9 cellular contexts compared by ENCODE assay signal in genomic region chr6:142913036-142913510, GRCh38.
DNase-seq lines count a peak whose midpoint lies in the region; ATAC-seq and TF ChIP-seq lines count a peak whose summit lies in the region.
"Had no signal": no experiment of that assay in that cellular context is flagged by ENCODE, and none has a peak within 500 bp of the region (broad histone marks: within the 10 kb centered on the region; RNA-seq: fewer than 3 reads in every experiment).

No MANE protein-coding gene starts in this region.

- H3K9me3 Mint-ChIP-seq in activated naive CD4-positive, alpha-beta T cell treated with anti-CD3 and anti-CD28 coated beads, Interleukin-2, amount 50 U/mL, for 24 hours, result peaks cover 9% of the 10 kb centered on the region

- H3K27ac Mint-ChIP-seq in activated naive CD4-positive, alpha-beta T cell treated with anti-CD3 and anti-CD28 coated beads, Interleukin-2, amount 50 U/mL, for 24 hours, result peak overlapping the region; percentile 96

- H3K4me3 Mint-ChIP-seq in activated naive CD4-positive, alpha-beta T cell treated with anti-CD3 and anti-CD28 coated beads, Interleukin-2, amount 50 U/mL, for 24 hours, result peak overlapping the region; percentile 80

- H3K4me1 ChIP-seq in HAP-1, result no peaks in the 10 kb centered on the region

- peak; percentile 45 for DNase-seq in GM13977 (ENCODE audit: low spot score)
- DNase-seq in GOT3 (lab: John Stamatoyannopoulos, UW), result no peak
- DNase-seq in HAP-1 (ENCODE audit: low spot score in 2 of 2), result no peak
- no peak for DNase-seq in NCI-H1417 (lab: John Stamatoyannopoulos, UW)
- no peak for DNase-seq in NCI-H2107 (lab: John Stamatoyannopoulos, UW)
- DNase-seq: NCI-H1436 treated with DMSO at 0.1 percent for 48 hours had no signal

- no peaks in the 10 kb centered on the region for H3K9me3 ChIP-seq in HAP-1

- ATAC-seq in GM21390 (IDR thresholded peaks at IDR 0.05; ENCODE audit: unreplicated experiment) (peak; percentile 58), HG03439 (IDR thresholded peaks at IDR 0.05; ENCODE audit: unreplicated experiment) (peak; percentile 48)

- no peaks in the 10 kb centered on the region for H3K27me3 ChIP-seq in HAP-1 (ENCODE audit: low read depth)

- in situ Hi-C loops in GM13977 (cut with MboI; ENCODE audit: low pct_unique_long_range_greater_than_20kb, low sequenced_read_pairs, unreplicated experiment), result no loop called here
- in situ Hi-C loops in HAP-1 (cut with MboI; ENCODE audit: low sequenced_read_pairs), result no loop called here

- H3K4me1 Mint-ChIP-seq in activated naive CD4-positive, alpha-beta T cell treated with anti-CD3 and anti-CD28 coated beads, Interleukin-2, amount 50 U/mL, for 24 hours, result peaks cover 89% of the 10 kb centered on the region

- TF ChIP-seq CTCF in GM13977 (IDR thresholded peaks at IDR 0.05; ENCODE audit: extremely low read depth, insufficient read depth, missing control alignments), result no peak

- no peak overlapping the region for H3K4me3 ChIP-seq in HAP-1

- no peaks in the 10 kb centered on the region for H3K27me3 Mint-ChIP-seq in activated naive CD4-positive, alpha-beta T cell treated with anti-CD3 and anti-CD28 coated beads, Interleukin-2, amount 50 U/mL, for 24 hours

- H3K36me3 ChIP-seq in HAP-1 (replicated peaks), result no peaks in the 10 kb centered on the region

- H3K36me3 Mint-ChIP-seq in activated naive CD4-positive, alpha-beta T cell treated with anti-CD3 and anti-CD28 coated beads, Interleukin-2, amount 50 U/mL, for 24 hours, result peaks cover 28% of the 10 kb centered on the region
